34 cellular contexts compared by ENCODE assay signal in the genomic region with DNA sequence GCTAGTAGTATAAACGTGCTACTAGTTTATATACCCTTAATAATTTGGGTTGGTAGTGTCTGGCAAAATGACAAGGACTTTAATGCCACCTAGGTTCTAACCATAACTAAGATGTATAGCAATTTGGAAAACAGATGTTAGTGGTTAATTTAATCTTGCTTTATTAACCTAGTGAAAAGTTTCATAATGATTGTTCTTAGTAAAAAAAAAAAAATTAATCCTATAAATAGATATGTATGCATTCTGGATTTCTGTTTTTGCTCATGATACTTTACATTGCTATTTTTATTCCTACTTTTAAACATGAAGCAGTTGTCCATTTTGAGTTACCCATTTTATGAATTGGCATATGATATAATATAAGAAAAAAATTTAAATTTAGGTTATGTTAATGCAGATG.
"Had no signal": no experiment of that assay in that cellular context is flagged by ENCODE, and none has a peak within 500 bp of the region (broad histone marks: within the 10 kb centered on the region; RNA-seq: fewer than 3 reads in every experiment).

No MANE protein-coding gene starts in this region.

- DNase-seq: activated CD4-positive, alpha-beta memory T cell treated with anti-CD3 and anti-CD28 coated beads for 36 hours; activated CD4-positive, alpha-beta T cell treated with anti-CD3 and anti-CD28 coated beads for 36 hours; activated CD4-positive, alpha-beta T cell treated with anti-CD3 and anti-CD28 coated beads, Interleukin-2, amount 10 ng/mL, durations not matched to agents 24 days and 14 days; activated CD4-positive, CD25-positive, alpha-beta regulatory T cell; activated CD4-positive, CD25-positive, alpha-beta regulatory T cell treated with anti-CD3 and anti-CD28 coated beads, Interleukin-2, amount 50 U/mL, for 72 hours; activated CD8-positive, alpha-beta memory T cell treated with anti-CD3 and anti-CD28 coated beads, Interleukin-2, amount 10 ng/mL, durations not matched to agents 7 days and 5 days; activated CD8-positive, alpha-beta memory T cell treated with anti-CD3 and anti-CD28 coated beads, Interleukin-2, amount 50 U/mL, for 4 hours; activated CD8-positive, alpha-beta T cell treated with anti-CD3 and anti-CD28 coated beads, Interleukin-2, amount 10 ng/mL, durations not matched to agents 7 days and 5 days; activated effector memory CD4-positive, alpha-beta T cell treated with anti-CD3 and anti-CD28 coated beads, Interleukin-2, amount 50 U/mL, for 16 hours; activated naive CD4-positive, alpha-beta T cell treated with anti-CD3 and anti-CD28 coated beads for 36 hours; activated naive CD8-positive, alpha-beta T cell treated with anti-CD3 and anti-CD28 coated beads for 36 hours; activated naive CD8-positive, alpha-beta T cell treated with anti-CD3 and anti-CD28 coated beads, Interleukin-2, amount 50 U/mL, for 24 hours; activated T-cell treated with anti-CD3 and anti-CD28 coated beads, Interleukin-2, amount 50 U/mL, for 1 hour; activated T-cell treated with anti-CD3 and anti-CD28 coated beads, Interleukin-2, amount 50 U/mL, for 48 hours; adrenal gland; amygdala; aorta; body of pancreas; caudate nucleus; cortex of kidney; dermis blood vessel endothelial cell; effector CD4-positive, alpha-beta T cell; effector memory CD8-positive, alpha-beta T cell; erythroblast; foreskin keratinocyte; gastrocnemius medialis; glutamatergic neuron; heart left ventricle; T-helper 17 cell; T1000 had no signal

- H3K9me3 Mint-ChIP-seq: activated CD4-positive, alpha-beta memory T cell treated with anti-CD3 and anti-CD28 coated beads for 36 hours; activated naive CD4-positive, alpha-beta T cell treated with anti-CD3 and anti-CD28 coated beads, Interleukin-2, amount 50 U/mL, for 24 hours; effector memory CD8-positive, alpha-beta T cell had no signal

- H3K4me1 Mint-ChIP-seq: activated naive CD4-positive, alpha-beta T cell treated with anti-CD3 and anti-CD28 coated beads, Interleukin-2, amount 50 U/mL, for 24 hours had no signal

- ATAC-seq: activated CD4-positive, alpha-beta T cell treated with anti-CD3 and anti-CD28 coated beads for 36 hours; activated CD8-positive, alpha-beta memory T cell treated with anti-CD3 and anti-CD28 coated beads, Interleukin-2, amount 10 ng/mL, durations not matched to agents 7 days and 5 days; activated CD8-positive, alpha-beta T cell treated with anti-CD3 and anti-CD28 coated beads, Interleukin-2, amount 10 ng/mL, durations not matched to agents 7 days and 5 days; activated naive CD8-positive, alpha-beta T cell treated with anti-CD3 and anti-CD28 coated beads, Interleukin-2, amount 50 U/mL, for 24 hours; body of pancreas; effector memory CD8-positive, alpha-beta T cell; foreskin keratinocyte; gastrocnemius medialis; heart left ventricle; T-helper 17 cell had no signal

- H3K4me3 Mint-ChIP-seq: activated CD4-positive, alpha-beta memory T cell treated with anti-CD3 and anti-CD28 coated beads for 36 hours; activated CD4-positive, alpha-beta T cell treated with anti-CD3 and anti-CD28 coated beads for 36 hours; activated CD4-positive, alpha-beta T cell treated with anti-CD3 and anti-CD28 coated beads, Interleukin-2, amount 10 ng/mL, durations not matched to agents 24 days and 14 days; activated CD8-positive, alpha-beta memory T cell treated with anti-CD3 and anti-CD28 coated beads, Interleukin-2, amount 10 ng/mL, durations not matched to agents 7 days and 5 days; activated CD8-positive, alpha-beta T cell treated with anti-CD3 and anti-CD28 coated beads, Interleukin-2, amount 10 ng/mL, durations not matched to agents 7 days and 5 days; activated naive CD4-positive, alpha-beta T cell treated with anti-CD3 and anti-CD28 coated beads for 36 hours; activated naive CD4-positive, alpha-beta T cell treated with anti-CD3 and anti-CD28 coated beads, Interleukin-2, amount 50 U/mL, for 24 hours; activated naive CD8-positive, alpha-beta T cell treated with anti-CD3 and anti-CD28 coated beads for 36 hours; activated naive CD8-positive, alpha-beta T cell treated with anti-CD3 and anti-CD28 coated beads, Interleukin-2, amount 50 U/mL, for 24 hours; activated T-helper 1 cell treated with anti-CD3 and anti-CD28 coated beads, Interleukin-12 subunit alpha, Interleukin-12 subunit beta, Interleukin-2, Interleukin-4 antibody, amounts not matched to agents 30 ng/mL and 10 ng/mL and 1 ng/mL, durations not matched to agents 14 hours and 24 hours and 36 hours; effector memory CD8-positive, alpha-beta T cell; T-helper 17 cell; T-helper 2 cell treated with Interferon-gamma antibody and Interleukin-4, amounts not matched to agents 5 μg/mL and 100 μg/mL, for 36 hours had no signal

- H3K27me3 Mint-ChIP-seq: activated CD4-positive, alpha-beta memory T cell treated with anti-CD3 and anti-CD28 coated beads for 36 hours; activated CD4-positive, alpha-beta T cell treated with anti-CD3 and anti-CD28 coated beads for 36 hours; activated CD4-positive, alpha-beta T cell treated with anti-CD3 and anti-CD28 coated beads, Interleukin-2, amount 10 ng/mL, durations not matched to agents 24 days and 14 days; activated CD8-positive, alpha-beta memory T cell treated with anti-CD3 and anti-CD28 coated beads, Interleukin-2, amount 10 ng/mL, durations not matched to agents 7 days and 5 days; activated naive CD4-positive, alpha-beta T cell treated with anti-CD3 and anti-CD28 coated beads, Interleukin-2, amount 50 U/mL, for 24 hours; activated naive CD8-positive, alpha-beta T cell treated with anti-CD3 and anti-CD28 coated beads for 36 hours; activated naive CD8-positive, alpha-beta T cell treated with anti-CD3 and anti-CD28 coated beads, Interleukin-2, amount 50 U/mL, for 24 hours; effector memory CD8-positive, alpha-beta T cell; T-helper 17 cell had no signal

- H3K27ac Mint-ChIP-seq: activated CD4-positive, alpha-beta memory T cell treated with anti-CD3 and anti-CD28 coated beads for 36 hours; activated CD4-positive, alpha-beta T cell treated with anti-CD3 and anti-CD28 coated beads for 36 hours; activated CD4-positive, alpha-beta T cell treated with anti-CD3 and anti-CD28 coated beads, Interleukin-2, amount 10 ng/mL, durations not matched to agents 24 days and 14 days; activated CD8-positive, alpha-beta memory T cell treated with anti-CD3 and anti-CD28 coated beads, Interleukin-2, amount 10 ng/mL, durations not matched to agents 7 days and 5 days; activated CD8-positive, alpha-beta T cell treated with anti-CD3 and anti-CD28 coated beads, Interleukin-2, amount 10 ng/mL, durations not matched to agents 7 days and 5 days; activated naive CD4-positive, alpha-beta T cell treated with anti-CD3 and anti-CD28 coated beads for 36 hours; activated naive CD4-positive, alpha-beta T cell treated with anti-CD3 and anti-CD28 coated beads, Interleukin-2, amount 50 U/mL, for 24 hours; activated naive CD8-positive, alpha-beta T cell treated with anti-CD3 and anti-CD28 coated beads for 36 hours; activated naive CD8-positive, alpha-beta T cell treated with anti-CD3 and anti-CD28 coated beads, Interleukin-2, amount 50 U/mL, for 24 hours; activated T-helper 1 cell treated with anti-CD3 and anti-CD28 coated beads, Interleukin-12 subunit alpha, Interleukin-12 subunit beta, Interleukin-2, Interleukin-4 antibody, amounts not matched to agents 30 ng/mL and 10 ng/mL and 1 ng/mL, durations not matched to agents 14 hours and 24 hours and 36 hours; activated T-helper 2 cell treated with anti-CD3 and anti-CD28 coated beads, Interferon-gamma antibody, Interleukin-2, Interleukin-4, amounts not matched to agents 10 μg/mL and 5 μg/mL and 100 μg/mL, durations not matched to agents 14 hours and 24 hours and 36 hours; effector memory CD8-positive, alpha-beta T cell; T-helper 17 cell; T-helper 2 cell treated with Interferon-gamma antibody and Interleukin-4, amounts not matched to agents 5 μg/mL and 100 μg/mL, for 36 hours had no signal
